25 cellular contexts compared by ENCODE assay signal in genomic region chr2:68746408-68746807, GRCh38. TPM values are rescaled to one million over a fixed set of nuclear protein-coding genes. Genes with fewer than 3 reads are reported as not detected.
DNase-seq lines count a peak whose midpoint lies in the region; ATAC-seq, FAIRE-seq and TF ChIP-seq lines count a peak whose summit lies in the region.
"Had no signal": no experiment of that assay in that cellular context is flagged by ENCODE, and none has a peak within 500 bp of the region (broad histone marks: within the 10 kb centered on the region; RNA-seq: fewer than 3 reads in every experiment).

No MANE protein-coding gene starts in this region.

- peaks cover 49% of the 10 kb centered on the region for H3K36me3 Mint-ChIP-seq in activated CD4-positive, alpha-beta T cell treated with anti-CD3 and anti-CD28 coated beads, Interleukin-2, amount 10 ng/mL, durations not matched to agents 24 days and 14 days (ENCODE audit: low read depth)
- peaks cover 12 to 66% (median 22%) of the 10 kb centered on the region in 3 donors for H3K36me3 Mint-ChIP-seq in CD8-positive, alpha-beta memory T cell
- peaks cover 11 to 22% of the 10 kb centered on the region in 2 donors for H3K36me3 Mint-ChIP-seq in activated T-cell treated with anti-CD3 and anti-CD28 coated beads, Interleukin-2, amount 50 U/mL, for 72 hours (ENCODE audit: insufficient read depth in 2 of 2)

- H3K9me3 ChIP-seq in CD8-positive, alpha-beta memory T cell (ENCODE audit: low read length), result no peaks in the 10 kb centered on the region
- H3K9me3 ChIP-seq in lung (ENCODE audit: control insufficient read depth in 2 of 2, insufficient read depth in 1 of 2, low read length in 1 of 2), result no peaks in the 10 kb centered on the region
- H3K9me3 ChIP-seq: adrenal gland, gastrocnemius medialis, MG63, uterus had no signal

- H3K27me3 Mint-ChIP-seq in activated CD4-positive, alpha-beta T cell treated with anti-CD3 and anti-CD28 coated beads, Interleukin-2, amount 10 ng/mL, durations not matched to agents 24 days and 14 days, result no peaks in the 10 kb centered on the region
- no peaks in the 10 kb centered on the region for H3K27me3 Mint-ChIP-seq in CD8-positive, alpha-beta memory T cell
- H3K27me3 Mint-ChIP-seq in activated T-cell treated with anti-CD3 and anti-CD28 coated beads, Interleukin-2, amount 50 U/mL, for 72 hours (ENCODE audit: low read depth), result no peaks in the 10 kb centered on the region
- H3K27me3 Mint-ChIP-seq: naive B cell had no signal

- H3K4me1 ChIP-seq in CD8-positive, alpha-beta memory T cell (ENCODE audit: insufficient read depth, low read length), result peaks cover 91% of the 10 kb centered on the region
- H3K4me1 ChIP-seq in lung (ENCODE audit: control insufficient read depth in 2 of 2, insufficient read depth in 2 of 2, low read length in 2 of 2), result no peaks in the 10 kb centered on the region
- H3K4me1 ChIP-seq: gastrocnemius medialis, parathyroid adenoma, uterus had no signal

- no peak for FAIRE-seq in urothelium cell line (lab: Jason Lieb, UNC)
- FAIRE-seq: A204.1, bronchial epithelial cell had no signal

- no peak for TF ChIP-seq CTCF in lung (IDR thresholded peaks at IDR 0.05; ENCODE audit: control extremely low read depth, extremely low read depth)

- H3K36me3 ChIP-seq in CD8-positive, alpha-beta memory T cell (ENCODE audit: insufficient read depth, low read length), result peaks cover 8% of the 10 kb centered on the region
- H3K36me3 ChIP-seq in lung (ENCODE audit: control insufficient read depth in 2 of 2, insufficient read depth in 2 of 2, low read length in 2 of 2), result no peaks in the 10 kb centered on the region
- H3K36me3 ChIP-seq: adrenal gland, gastrocnemius medialis, MG63, uterus had no signal

- no peaks in the 10 kb centered on the region for H3K27me3 ChIP-seq in CD8-positive, alpha-beta memory T cell (ENCODE audit: insufficient read depth, low read length, poor library complexity, severe bottlenecking)
- H3K27me3 ChIP-seq in lung (ENCODE audit: control insufficient read depth, insufficient read depth), result no peaks in the 10 kb centered on the region
- H3K27me3 ChIP-seq: adrenal gland, gastrocnemius medialis, MG63, uterus had no signal

- no peak overlapping the region for H3K4me3 ChIP-seq in CD8-positive, alpha-beta memory T cell (ENCODE audit: low read length)
- no peak overlapping the region for H3K4me3 ChIP-seq in lung
- H3K4me3 ChIP-seq: adrenal gland, gastrocnemius medialis, MG63, uterus had no signal

- DNase-seq in activated CD4-positive, alpha-beta T cell treated with anti-CD3 and anti-CD28 coated beads, Interleukin-2, amount 10 ng/mL, durations not matched to agents 24 days and 14 days, result peak; percentile 52
- DNase-seq in activated CD4-positive, alpha-beta T cell treated with anti-CD3 and anti-CD28 coated beads, Interleukin-2, amount 50 U/mL, for 1 hour, result no peak
- no peak for DNase-seq in CD8-positive, alpha-beta memory T cell
- DNase-seq in activated T-cell treated with anti-CD3 and anti-CD28 coated beads, Interleukin-2, amount 50 U/mL, for 72 hours, result no peak
- DNase-seq in lung (ENCODE audit: low spot score) (peak; percentile 15), urothelium cell line (ENCODE audit: low spot score) (no peak), NCI-H2171 (lab: John Stamatoyannopoulos, UW) (no peak), AG08396 (ENCODE audit: low spot score) (no peak)
- DNase-seq: adrenal gland, gastrocnemius medialis, HFFc6, IMR-90, MG63, naive B cell, NCI-H1436 treated with DMSO at 0.1 percent for 48 hours, NCI-H2171 treated with DMSO at 0.1 percent for 48 hours, NCI-H69, SHP77, uterus had no signal

- H3K27ac ChIP-seq in CD8-positive, alpha-beta memory T cell (ENCODE audit: low read depth, low read length), result no peak overlapping the region
- no peak overlapping the region for H3K27ac ChIP-seq in lung (ENCODE audit: low read depth in 1 of 2, low read length in 1 of 2)
- H3K27ac ChIP-seq: C4-2B, gastrocnemius medialis, parathyroid adenoma, uterus had no signal

- CTCF ChIA-PET in CD8-positive, alpha-beta memory T cell (lab: Charles Lee), result interaction anchor here (1.0 to 4.0 kb wide), 5 partner anchors 9 to 179 kb away, joined by 4 to 16 read pairs (median 7); partner anchors contain the start of gene ARHGAP25

- peak overlapping the region; percentile 46 for H3K27ac Mint-ChIP-seq in activated CD4-positive, alpha-beta T cell treated with anti-CD3 and anti-CD28 coated beads, Interleukin-2, amount 10 ng/mL, durations not matched to agents 24 days and 14 days
- peak overlapping the region; percentile 76 to 98 (median 85) for H3K27ac Mint-ChIP-seq in CD8-positive, alpha-beta memory T cell
- H3K27ac Mint-ChIP-seq in activated T-cell treated with anti-CD3 and anti-CD28 coated beads, Interleukin-2, amount 50 U/mL, for 72 hours, result peak overlapping the region; percentile 40
- H3K27ac Mint-ChIP-seq: HFFc6, WTC11 had no signal

- POLR2A ChIA-PET in CD8-positive, alpha-beta memory T cell (lab: Charles Lee), result no interaction called here

- ATAC-seq in activated T-cell treated with anti-CD3 and anti-CD28 coated beads, Interleukin-2, amount 50 U/mL, for 72 hours (replicated peaks in 1 of 2), result no peak
- no peak for ATAC-seq in lung (ENCODE audit: insufficient read depth, low FRiP score)
- ATAC-seq: gastrocnemius medialis, WTC11 had no signal

- WGBS in lung, 2 donors, result 77 to 91% methylated on average over 11 of the region's 11 CpGs

- peak overlapping the region; percentile 1 for H3K4me3 Mint-ChIP-seq in activated CD4-positive, alpha-beta T cell treated with anti-CD3 and anti-CD28 coated beads, Interleukin-2, amount 10 ng/mL, durations not matched to agents 24 days and 14 days
- peak overlapping the region in 3 of 7 donors; percentile 42 to 77 (median 70) for H3K4me3 Mint-ChIP-seq in CD8-positive, alpha-beta memory T cell
- H3K4me3 Mint-ChIP-seq in activated T-cell treated with anti-CD3 and anti-CD28 coated beads, Interleukin-2, amount 50 U/mL, for 72 hours, result peak overlapping the region; percentile 53 to 66
- H3K4me3 Mint-ChIP-seq: HFFc6, WTC11 had no signal

- H3K4me1 Mint-ChIP-seq in activated CD4-positive, alpha-beta T cell treated with anti-CD3 and anti-CD28 coated beads, Interleukin-2, amount 10 ng/mL, durations not matched to agents 24 days and 14 days, result peaks cover 82% of the 10 kb centered on the region
- peaks cover 80 to 93% (median 92%) of the 10 kb centered on the region in 3 donors for H3K4me1 Mint-ChIP-seq in CD8-positive, alpha-beta memory T cell
- H3K4me1 Mint-ChIP-seq in activated T-cell treated with anti-CD3 and anti-CD28 coated beads, Interleukin-2, amount 50 U/mL, for 72 hours (ENCODE audit: low read depth), result peaks cover 93% of the 10 kb centered on the region

- intact Hi-C loops in activated CD4-positive, alpha-beta T cell treated with anti-CD3 and anti-CD28 coated beads, Interleukin-2, amount 10 ng/mL, durations not matched to agents 24 days and 14 days (cut with micrococcal nuclease), result no loop called here

- peaks cover 5% of the 10 kb centered on the region for H3K9me3 Mint-ChIP-seq in activated CD4-positive, alpha-beta T cell treated with anti-CD3 and anti-CD28 coated beads, Interleukin-2, amount 10 ng/mL, durations not matched to agents 24 days and 14 days
- H3K9me3 Mint-ChIP-seq in CD8-positive, alpha-beta memory T cell, result no peaks in the 10 kb centered on the region
- no peaks in the 10 kb centered on the region for H3K9me3 Mint-ChIP-seq in activated T-cell treated with anti-CD3 and anti-CD28 coated beads, Interleukin-2, amount 50 U/mL, for 72 hours
- H3K9me3 Mint-ChIP-seq: HFFc6; naive B cell; T-helper 1 cell treated with Interleukin-12 subunit alpha and Interleukin-12 subunit beta and Interleukin-4 antibody, amounts not matched to agents 30 μg/mL and 1 μg/mL, for 36 hours had no signal

RNA-seq across cellular contexts. Expression of gene ARHGAP25, which starts 11.8 kb away (rescaled TPM):
- total RNA-seq in activated CD4-positive, alpha-beta T cell treated with anti-CD3 and anti-CD28 coated beads, Interleukin-2, amount 10 ng/mL, durations not matched to agents 24 days and 14 days, result 37.8 and 42.2 TPM in 2 replicates
- 10 to 100 TPM; 74.7 to 75.2 TPM for total RNA-seq in CD8-positive, alpha-beta memory T cell
- polyA plus RNA-seq in CD8-positive, alpha-beta memory T cell, result 200 TPM
- 10 to 100 TPM; 38.3 to 49.5 TPM for total RNA-seq in activated T-cell treated with anti-CD3 and anti-CD28 coated beads, Interleukin-2, amount 50 U/mL, for 72 hours
- total RNA-seq in lung, result 10 to 100 TPM; 17.1 to 26.1 TPM
- polyA plus RNA-seq in lung, result 10 to 100 TPM; 19.0 to 43.0 TPM
- total RNA-seq: HFFc6 had no signal

Comparison
In these comparisons a context has a peak if more than half of its experiments do, and no peak if none do; other contexts are left out.
1. DNase-seq: peak in activated CD4-positive, alpha-beta T cell treated with anti-CD3 and anti-CD28 coated beads, Interleukin-2, amount 10 ng/mL, durations not matched to agents 24 days and 14 days (single experiment) and lung (single experiment); none in activated CD4-positive, alpha-beta T cell treated with anti-CD3 and anti-CD28 coated beads, Interleukin-2, amount 50 U/mL, for 1 hour (single experiment), CD8-positive, alpha-beta memory T cell (0 of 5), activated T-cell treated with anti-CD3 and anti-CD28 coated beads, Interleukin-2, amount 50 U/mL, for 72 hours (0 of 2), urothelium cell line (single experiment), NCI-H2171 (single experiment) and AG08396 (single experiment).
2. Peak in every context shown above with its lines, with median percentiles within 50 percentile points of each other: H3K27ac Mint-ChIP-seq.